In genomic region chr2:62287895-62288589, GRCh38 we compare ENCODE assay signal across 8 cellular contexts.
DNase-seq lines count a peak whose midpoint lies in the region; ATAC-seq lines count a peak whose summit lies in the region.

No MANE protein-coding gene starts in this region.

- H3K36me3 Mint-ChIP-seq in T-helper 17 cell (ENCODE audit: low read depth), result no peaks in the 10 kb centered on the region

- no peaks in the 10 kb centered on the region for H3K9me3 ChIP-seq in T-helper 17 cell (ENCODE audit: control insufficient read depth, low read length, poor library complexity, severe bottlenecking)

- peak overlapping the region; percentile 24 for H3K27ac Mint-ChIP-seq in T-helper 17 cell

- ATAC-seq in HG02571 (IDR thresholded peaks at IDR 0.05; ENCODE audit: unreplicated experiment) (peak; percentile 74), T-helper 17 cell (peak; percentile 48), HG02885 (IDR thresholded peaks at IDR 0.05; ENCODE audit: poor library complexity, unreplicated experiment) (no peak)

- no peak overlapping the region for H3K4me3 Mint-ChIP-seq in T-helper 17 cell

- H3K27me3 Mint-ChIP-seq in T-helper 17 cell, result no peaks in the 10 kb centered on the region

- DNase-seq in ELR (ENCODE audit: low read depth), result peak; percentile 64
- DNase-seq in NCI-H1105 treated with DMSO at 0.1 percent for 48 hours (lab: John Stamatoyannopoulos, UW), result peak; percentile 95
- no peak for DNase-seq in T-helper 17 cell
- DNase-seq in dermis microvascular lymphatic vessel endothelial cell (ENCODE audit: low read depth in 2 of 2), result peak; percentile 36 to 64
- DNase-seq in renal cortical epithelial cell (ENCODE audit: low read depth), result peak; percentile 90
- DNase-seq in retina, result no peak

- H3K4me1 Mint-ChIP-seq in T-helper 17 cell, result peaks cover 4% of the 10 kb centered on the region

Comparison
In these comparisons a context has a peak if more than half of its experiments do, and no peak if none do; other contexts are left out.
1. DNase-seq: peak in ELR (single experiment), NCI-H1105 treated with DMSO at 0.1 percent for 48 hours (single experiment), dermis microvascular lymphatic vessel endothelial cell (2 of 2) and renal cortical epithelial cell (single experiment); none in T-helper 17 cell (0 of 3) and retina (single experiment).